ENCODE assay signal across 25 cellular contexts in the genomic region with DNA sequence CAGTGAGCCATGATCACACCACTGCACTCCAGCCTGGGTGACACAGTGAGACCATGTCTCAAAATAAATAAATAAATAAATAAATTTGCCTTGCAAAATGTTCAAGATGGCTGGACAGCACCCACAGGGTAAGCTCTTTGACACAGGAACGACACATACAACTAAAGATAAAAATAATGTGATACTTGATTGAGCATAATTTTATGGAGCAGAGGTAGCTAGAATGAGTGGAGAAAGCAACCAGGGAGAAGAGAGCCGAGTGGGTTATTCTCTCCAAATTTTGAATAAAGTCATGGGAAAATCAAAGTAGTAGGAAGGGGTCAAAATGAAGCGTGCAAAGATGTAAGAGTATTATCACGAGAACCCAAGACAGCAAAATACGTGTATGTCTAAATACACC.
"Had no signal": no experiment of that assay in that cellular context is flagged by ENCODE, and none has a peak within 500 bp of the region (broad histone marks: within the 10 kb centered on the region; RNA-seq: fewer than 3 reads in every experiment).

No MANE protein-coding gene starts in this region.

- H3K36me3 ChIP-seq: ascending aorta, MG63, Peyer's patch had no signal

- DNase-seq: activated CD4-positive, alpha-beta T cell treated with anti-CD3 and anti-CD28 coated beads for 48 hours; activated CD4-positive, alpha-beta T cell treated with anti-CD3 and anti-CD28 coated beads, Interleukin-2, amount 50 U/mL, for 4 hours; activated CD4-positive, CD25-positive, alpha-beta regulatory T cell treated with anti-CD3 and anti-CD28 coated beads, Interleukin-2, amount 50 U/mL, for 72 hours; activated CD8-positive, alpha-beta memory T cell treated with anti-CD3 and anti-CD28 coated beads, Interleukin-2, amount 50 U/mL, for 48 hours; activated CD8-positive, alpha-beta T cell treated with anti-CD3 and anti-CD28 coated beads, Interleukin-2, amount 10 ng/mL, durations not matched to agents 7 days and 5 days; activated naive CD8-positive, alpha-beta T cell treated with anti-CD3 and anti-CD28 coated beads, Interleukin-2, amount 50 U/mL, for 24 hours; activated T-cell treated with anti-CD3 and anti-CD28 coated beads, Interleukin-2, amount 50 U/mL, for 1 hour; amniotic stem cell; body of pancreas; central memory CD4-positive, alpha-beta T cell; MG63; MV-4-11; NCI-H1092 treated with DMSO at 0.1 percent for 48 hours; NCI-H1417 treated with DMSO at 0.1 percent for 48 hours; NCI-H1694 treated with DMSO at 0.1 percent for 48 hours; NCI-H2029 treated with DMSO at 0.1 percent for 48 hours; NCI-H345; NCI-H510A; NCI-H526 treated with DMSO at 0.1 percent for 48 hours; Peyer's patch; SHP77 treated with DMSO at 0.1 percent for 48 hours; T-helper 9 cell had no signal

- H3K27ac ChIP-seq: ascending aorta, body of pancreas, Peyer's patch had no signal

- ATAC-seq: activated CD8-positive, alpha-beta T cell treated with anti-CD3 and anti-CD28 coated beads, Interleukin-2, amount 10 ng/mL, durations not matched to agents 7 days and 5 days; activated naive CD4-positive, alpha-beta T cell treated with anti-CD3 and anti-CD28 coated beads, Interleukin-2, amount 50 U/mL, for 72 hours; activated naive CD8-positive, alpha-beta T cell treated with anti-CD3 and anti-CD28 coated beads, Interleukin-2, amount 50 U/mL, for 24 hours; body of pancreas; WTC11 had no signal

- H3K4me3 ChIP-seq: ascending aorta, body of pancreas, MG63, Peyer's patch had no signal

- H3K9me3 ChIP-seq: ascending aorta, body of pancreas, MG63, Peyer's patch had no signal

- H3K27me3 ChIP-seq: ascending aorta, body of pancreas, MG63, Peyer's patch had no signal
